14 cellular contexts compared by ENCODE assay signal in genomic region chr10:43861966-43862751, GRCh38.
DNase-seq lines count a peak whose midpoint lies in the region; TF ChIP-seq lines count a peak whose summit lies in the region.
"Had no signal": no experiment of that assay in that cellular context is flagged by ENCODE, and none has a peak within 500 bp of the region (broad histone marks: within the 10 kb centered on the region; RNA-seq: fewer than 3 reads in every experiment).

No MANE protein-coding gene starts in this region.

- no peak overlapping the region for H2AFZ ChIP-seq in fibroblast of lung (ENCODE audit: low read length)

- H3K4me2 ChIP-seq in fibroblast of lung (ENCODE audit: extremely low read depth, insufficient read depth, low read length): no peak overlapping the region

- no peaks in the 10 kb centered on the region for H3K27me3 ChIP-seq in fibroblast of lung (ENCODE audit: control insufficient read depth, insufficient read depth, low read length)

- H3K9me3 ChIP-seq in fibroblast of lung (ENCODE audit: control insufficient read depth, insufficient read depth, low read depth, low read length): no peaks in the 10 kb centered on the region

- H3K4me3 ChIP-seq in fibroblast of lung (replicated peaks in 1 of 4; ENCODE audit: control extremely low read depth in 1 of 4, insufficient read depth in 1 of 4, low read depth in 3 of 4, low read length in 4 of 4): no peak overlapping the region

- no peaks in the 10 kb centered on the region for H3K36me3 ChIP-seq in fibroblast of lung (ENCODE audit: control insufficient read depth, insufficient read depth, low read length)

- H3K79me2 ChIP-seq in fibroblast of lung (ENCODE audit: control insufficient read depth, insufficient read depth, low read length): no peaks in the 10 kb centered on the region

- no peak for TF ChIP-seq CTCF in fibroblast of lung (conservative IDR thresholded peaks at IDR 0.05 in 1 of 2, IDR thresholded peaks at IDR 0.05 in 1 of 2; ENCODE audit: low read depth in 1 of 2, low read length in 2 of 2)

- no peaks in the 10 kb centered on the region for H4K20me1 ChIP-seq in fibroblast of lung (ENCODE audit: control insufficient read depth, extremely low read depth, insufficient read depth, low read length)

- H3K27ac ChIP-seq in fibroblast of lung (ENCODE audit: insufficient read depth, low read length): peak overlapping the region; percentile 77
- H3K27ac ChIP-seq in caudate nucleus (ENCODE audit: low read depth, low read length): no peak overlapping the region

- DNase-seq in Caki2 (ENCODE audit: low read depth) (peak; percentile 98), LHCN-M2 (ENCODE audit: low read depth) (peak; percentile 68), fibroblast of lung (ENCODE audit: low read depth in 2 of 2) (peak; percentile 92 to 98), pulmonary artery endothelial cell (ENCODE audit: low read depth, low spot score) (peak; percentile 57), caudate nucleus (lab: John Stamatoyannopoulos, UW) (no peak), NCI-H345 treated with DMSO at 0.1 percent for 48 hours (lab: John Stamatoyannopoulos, UW; ENCODE audit: unreplicated experiment) (no peak), T-helper 1 cell (no peak), NCI-H2029 (lab: John Stamatoyannopoulos, UW) (no peak)
- DNase-seq: activated CD4-positive, alpha-beta T cell treated with anti-CD3 and anti-CD28 coated beads for 4 hours; DMS53; Karpas-422; NCI-H524; stimulated activated CD4-positive, alpha-beta T cell treated with anti-CD3 and anti-CD28 coated beads, Interleukin-4, amount 100 ng/mL, for 1 hour; substantia nigra had no signal

- in situ Hi-C loops in Caki2 (cut with HindIII; ENCODE audit: low pct_unique_long_range_greater_than_20kb, low sequenced_read_pairs): no loop called here

- no peak overlapping the region for H3K9ac ChIP-seq in fibroblast of lung (ENCODE audit: insufficient read depth, low read length)

- peaks cover 33% of the 10 kb centered on the region for H3K4me1 ChIP-seq in fibroblast of lung (ENCODE audit: control insufficient read depth, extremely low read depth, insufficient read depth, low read length)

Comparison
In these comparisons a context has a peak if more than half of its experiments do, and no peak if none do; other contexts are left out.
1. DNase-seq: peak in Caki2 (single experiment), LHCN-M2 (single experiment), fibroblast of lung (2 of 2) and pulmonary artery endothelial cell (single experiment); none in caudate nucleus (0 of 61), NCI-H345 treated with DMSO at 0.1 percent for 48 hours (single experiment), T-helper 1 cell (0 of 5) and NCI-H2029 (single experiment).